In genomic region chr7:129779602-129780256, GRCh38 we compare ENCODE assay signal across 8 cellular contexts.
DNase-seq lines count a peak whose midpoint lies in the region; ATAC-seq and TF ChIP-seq lines count a peak whose summit lies in the region.

No MANE protein-coding gene starts in this region.

- H3K4me3 ChIP-seq in HUES6 (ENCODE audit: low read depth, low read length) (peak overlapping the region; percentile 79), fibroblast of villous mesenchyme (ENCODE audit: low read depth, low read length) (peak overlapping the region; percentile 30), psoas muscle (peak overlapping the region; percentile 70)

- peak; percentile 24 for DNase-seq in activated naive CD4-positive, alpha-beta T cell treated with Interleukin-2 at 50 U/mL for 16 hours
- no peak for DNase-seq in activated naive CD4-positive, alpha-beta T cell (lab: John Stamatoyannopoulos, UW)
- DNase-seq in T-helper 17 cell (peak in 1 of 3 donors; percentile 31), fibroblast of villous mesenchyme (ENCODE audit: low read depth) (no peak), psoas muscle (no peak), anterior cingulate cortex (lab: John Stamatoyannopoulos, UW) (no peak)

- peak overlapping the region; percentile 77 for H3K9ac ChIP-seq in HUES6 (ENCODE audit: low read length)

- H3K27me3 ChIP-seq in HUES6 (ENCODE audit: control insufficient read depth, insufficient read depth, low read length) (peaks cover 98% of the 10 kb centered on the region), psoas muscle (ENCODE audit: insufficient read depth in 3 of 3, low read length in 2 of 3) (peaks cover 0 to 78% (median 62%) of the 10 kb centered on the region in 3 donors)

- H3K36me3 ChIP-seq in HUES6 (ENCODE audit: control insufficient read depth, insufficient read depth, low read length) (no peaks in the 10 kb centered on the region), psoas muscle (ENCODE audit: insufficient read depth in 1 of 2, low read depth in 1 of 2) (no peaks in the 10 kb centered on the region)

- H3K4me1 Mint-ChIP-seq in T-helper 17 cell = peaks cover 26% of the 10 kb centered on the region

- peak overlapping the region; percentile 72 for H3K4me3 Mint-ChIP-seq in T-helper 17 cell

- H3K27ac Mint-ChIP-seq in T-helper 17 cell = no peak overlapping the region

- H3K27ac ChIP-seq in HUES6 (ENCODE audit: low read depth, low read length) = peak overlapping the region; percentile 69; the same call in 1 of the 2 replicates
- no peak overlapping the region for H3K27ac ChIP-seq in psoas muscle

- no peaks in the 10 kb centered on the region for H3K9me3 ChIP-seq in HUES6 (ENCODE audit: control insufficient read depth, insufficient read depth, low read depth, low read length)
- H3K9me3 ChIP-seq in T-helper 17 cell (ENCODE audit: control insufficient read depth, low read length, poor library complexity, severe bottlenecking) = peaks cover 4% of the 10 kb centered on the region
- H3K9me3 ChIP-seq in psoas muscle = no peaks in the 10 kb centered on the region

- TF ChIP-seq CTCF in fibroblast of villous mesenchyme (IDR thresholded peaks at IDR 0.05; ENCODE audit: insufficient read depth, low read depth, low read length) = no peak
- TF ChIP-seq CTCF in psoas muscle (IDR thresholded peaks at IDR 0.05) = no peak

- H3K27me3 Mint-ChIP-seq in T-helper 17 cell = peaks cover 45% of the 10 kb centered on the region

- 0 to 1% (median 0%) methylated on average over 29 to 76 of the region's 76 CpGs for WGBS in psoas muscle, 3 donors

- H3K4me1 ChIP-seq in HUES6 (ENCODE audit: control insufficient read depth, insufficient read depth, low read length) = peaks cover 48% of the 10 kb centered on the region
- peaks cover 15% of the 10 kb centered on the region for H3K4me1 ChIP-seq in psoas muscle

- intact Hi-C loops in psoas muscle (cut with DNase I) = no loop called here

- peak; percentile 40 for ATAC-seq in T-helper 17 cell
- ATAC-seq in psoas muscle = peak; percentile 7 to 49 (median 34)
- no peak for ATAC-seq in HG03565 (IDR thresholded peaks at IDR 0.05; ENCODE audit: unreplicated experiment)

- H3K36me3 Mint-ChIP-seq in T-helper 17 cell (ENCODE audit: low read depth) = peaks cover 2% of the 10 kb centered on the region
